Comparison of ENCODE assay signal across 8 cellular contexts in the genomic region with DNA sequence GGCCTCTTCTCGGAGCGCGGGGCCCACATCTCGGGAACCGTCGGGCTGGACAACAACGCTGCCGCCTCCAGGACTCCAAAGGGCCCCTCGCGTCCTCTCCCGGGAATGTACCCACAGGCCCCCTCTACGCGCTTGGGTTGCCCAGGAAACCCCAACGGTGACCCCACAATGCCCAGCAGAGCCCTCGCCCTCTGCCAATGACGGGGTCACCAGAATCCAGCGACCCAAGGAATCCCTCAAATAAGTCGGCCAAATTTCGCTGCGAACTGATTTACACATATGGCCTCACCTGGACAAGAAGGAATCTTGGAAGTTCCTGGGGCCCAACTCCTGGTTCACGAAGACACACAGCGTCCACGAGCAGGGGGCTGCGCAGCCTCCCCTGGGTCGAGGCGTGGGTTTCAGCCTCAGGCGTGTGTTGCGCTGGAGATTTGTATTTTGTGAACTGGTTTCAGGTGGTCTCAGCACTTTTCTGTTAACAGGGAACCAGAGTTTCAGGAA.
A peak's percentile ranks its signal among the peaks of the same experiment; 100 is the strongest.
DNase-seq lines count a peak whose midpoint lies in the region; ATAC-seq and TF ChIP-seq lines count a peak whose summit lies in the region.

No MANE protein-coding gene starts in this region.

- H3K4me1 ChIP-seq in Caco-2 (peaks cover 13% of the 10 kb centered on the region), SJSA1 (replicated peaks) (peaks cover 11% of the 10 kb centered on the region), prostate gland (replicated peaks) (no peaks in the 10 kb centered on the region)

- H3K27ac Mint-ChIP-seq in Caco-2 (ENCODE audit: unreplicated experiment) = peak overlapping the region; percentile 86

- peaks cover 7% of the 10 kb centered on the region for H3K4me1 Mint-ChIP-seq in Caco-2 (ENCODE audit: low read depth, unreplicated experiment)

- H3K36me3 ChIP-seq in Caco-2 (ENCODE audit: control insufficient read depth, insufficient read depth, low read length) = no peaks in the 10 kb centered on the region
- no peaks in the 10 kb centered on the region for H3K36me3 ChIP-seq in SJSA1
- H3K36me3 ChIP-seq in prostate gland = no peaks in the 10 kb centered on the region

- BruUV-seq in Caco-2 (replicated peaks; lab: Mats Ljungman, UMichigan) = TSS peak; percentile 73

- no peaks in the 10 kb centered on the region for H3K27me3 ChIP-seq in Caco-2 (replicated peaks; ENCODE audit: control insufficient read depth, insufficient read depth, low read length)
- H3K27me3 ChIP-seq in SJSA1 (replicated peaks) = no peaks in the 10 kb centered on the region
- no peaks in the 10 kb centered on the region for H3K27me3 ChIP-seq in prostate gland (replicated peaks; ENCODE audit: insufficient read depth)

- no peak for TF ChIP-seq POLR2A in prostate gland (IDR thresholded peaks at IDR 0.05)

- ATAC-seq in HG03095 (IDR thresholded peaks at IDR 0.05; ENCODE audit: unreplicated experiment) = no peak
- no peak for ATAC-seq in GM19351 (IDR thresholded peaks at IDR 0.05; ENCODE audit: unreplicated experiment)
- ATAC-seq in GM18858 (IDR thresholded peaks at IDR 0.05; ENCODE audit: unreplicated experiment) = no peak
- no peak for ATAC-seq in HG03432 (IDR thresholded peaks at IDR 0.05; ENCODE audit: unreplicated experiment)

- POLR2A ChIA-PET in Caco-2 (lab: Charles Lee) = no interaction called here

- TF ChIP-seq CTCF in Caco-2 (IDR thresholded peaks at IDR 0.05; ENCODE audit: insufficient read depth in 1 of 2, low read depth in 1 of 2, low read length in 1 of 2, severe bottlenecking in 1 of 2, unreplicated experiment in 1 of 2) (no peak), fibroblast of the aortic adventitia (IDR thresholded peaks at IDR 0.05; ENCODE audit: insufficient read depth, low read length) (no peak), prostate gland (IDR thresholded peaks at IDR 0.05) (no peak)

- H3K27ac ChIP-seq in SJSA1 (no peak overlapping the region), prostate gland (no peak overlapping the region)

- CTCF ChIA-PET in Caco-2 (lab: Charles Lee) = no interaction called here

- peaks cover 8% of the 10 kb centered on the region; the same call in 1 of the 2 replicates for H3K9me3 ChIP-seq in Caco-2
- peaks cover 7% of the 10 kb centered on the region; the same call in 1 of the 2 replicates for H3K9me3 ChIP-seq in SJSA1 (replicated peaks)
- no peaks in the 10 kb centered on the region for H3K9me3 ChIP-seq in prostate gland

- H3K36me3 Mint-ChIP-seq in Caco-2 (ENCODE audit: insufficient read depth, unreplicated experiment) = peaks cover 17% of the 10 kb centered on the region

- 71% methylated on average over 12 of the region's 28 CpGs for WGBS in prostate gland

- peak overlapping the region; percentile 83 for H3K4me3 Mint-ChIP-seq in Caco-2 (ENCODE audit: unreplicated experiment)

- H3K27me3 Mint-ChIP-seq in Caco-2 (ENCODE audit: insufficient read depth, unreplicated experiment) = no peaks in the 10 kb centered on the region

- DNase-seq in Caco-2 (peak in 1 of 2 experiments; percentile 45), SJSA1 (ENCODE audit: low read depth in 1 of 2, low spot score in 2 of 2) (no peak), fibroblast of the aortic adventitia (ENCODE audit: low read depth) (no peak), prostate gland (ENCODE audit: low spot score) (no peak)

- no peaks in the 10 kb centered on the region for H3K9me3 Mint-ChIP-seq in Caco-2 (ENCODE audit: unreplicated experiment)

- intact Hi-C loops in Caco-2 (cut with micrococcal nuclease; ENCODE audit: unreplicated experiment) = loop anchor here (2.0 to 10.0 kb wide), 3 partner anchors 104 to 314 kb away; partner anchors contain the start of gene COX20
- intact Hi-C loops in prostate gland (cut with DNase I) = no loop called here

- peak overlapping the region; percentile 63 for H3K4me3 ChIP-seq in Caco-2 (ENCODE audit: low read depth, low read length)
- peak overlapping the region; percentile 56 for H3K4me3 ChIP-seq in SJSA1
- H3K4me3 ChIP-seq in fibroblast of the aortic adventitia (ENCODE audit: low read depth, low read length) = peak overlapping the region; percentile 63
- peak overlapping the region; percentile 37 to 50 for H3K4me3 ChIP-seq in prostate gland
